1 cellular context compared by ENCODE assay signal in the genomic region with DNA sequence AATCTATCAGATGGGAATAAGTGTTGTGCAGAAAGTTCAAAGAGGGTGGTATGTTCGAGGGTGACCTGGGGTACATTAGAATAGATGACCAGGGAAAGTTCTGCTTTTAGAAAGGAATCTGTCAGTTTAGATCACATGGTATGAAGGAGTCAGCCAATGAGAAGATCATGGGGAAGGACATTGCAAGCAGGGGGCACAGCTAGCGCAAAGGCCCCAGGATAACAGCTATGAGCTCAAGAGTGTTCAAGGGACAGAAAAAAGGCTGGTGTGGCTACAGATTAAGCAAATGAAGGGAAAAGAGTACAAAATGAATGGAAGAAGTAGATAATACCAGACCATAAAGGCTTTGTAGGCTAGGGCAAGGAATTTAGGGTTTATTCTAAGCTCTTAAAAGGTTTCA.
TF ChIP-seq lines count a peak whose summit lies in the region.

No MANE protein-coding gene starts in this region.

TF ChIP-seq in WTC11, 78 proteins besides CTCF, POLR2A, EP300 and RAD21:
- TF ChIP-seq, protein P1, sequence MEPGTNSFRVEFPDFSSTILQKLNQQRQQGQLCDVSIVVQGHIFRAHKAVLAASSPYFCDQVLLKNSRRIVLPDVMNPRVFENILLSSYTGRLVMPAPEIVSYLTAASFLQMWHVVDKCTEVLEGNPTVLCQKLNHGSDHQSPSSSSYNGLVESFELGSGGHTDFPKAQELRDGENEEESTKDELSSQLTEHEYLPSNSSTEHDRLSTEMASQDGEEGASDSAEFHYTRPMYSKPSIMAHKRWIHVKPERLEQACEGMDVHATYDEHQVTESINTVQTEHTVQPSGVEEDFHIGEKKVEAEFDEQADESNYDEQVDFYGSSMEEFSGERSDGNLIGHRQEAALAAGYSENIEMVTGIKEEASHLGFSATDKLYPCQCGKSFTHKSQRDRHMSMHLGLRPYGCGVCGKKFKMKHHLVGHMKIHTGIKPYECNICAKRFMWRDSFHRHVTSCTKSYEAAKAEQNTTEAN (CRISPR knock-in tag; IDR thresholded peaks at IDR 0.05): no peak
- TF ChIP-seq PRRX2 (CRISPR knock-in tag; IDR thresholded peaks at IDR 0.05) (no peak), CREB1 (CRISPR knock-in tag; IDR thresholded peaks at IDR 0.05) (no peak), FOXP1 (CRISPR knock-in tag; IDR thresholded peaks at IDR 0.05; ENCODE audit: borderline replicate concordance) (no peak), ZBTB21 (CRISPR knock-in tag; IDR thresholded peaks at IDR 0.05; ENCODE audit: borderline replicate concordance) (no peak), EMX1 (CRISPR knock-in tag; IDR thresholded peaks at IDR 0.05) (no peak), ZNF671 (CRISPR knock-in tag; IDR thresholded peaks at IDR 0.05) (no peak)
- TF ChIP-seq, protein P2, sequence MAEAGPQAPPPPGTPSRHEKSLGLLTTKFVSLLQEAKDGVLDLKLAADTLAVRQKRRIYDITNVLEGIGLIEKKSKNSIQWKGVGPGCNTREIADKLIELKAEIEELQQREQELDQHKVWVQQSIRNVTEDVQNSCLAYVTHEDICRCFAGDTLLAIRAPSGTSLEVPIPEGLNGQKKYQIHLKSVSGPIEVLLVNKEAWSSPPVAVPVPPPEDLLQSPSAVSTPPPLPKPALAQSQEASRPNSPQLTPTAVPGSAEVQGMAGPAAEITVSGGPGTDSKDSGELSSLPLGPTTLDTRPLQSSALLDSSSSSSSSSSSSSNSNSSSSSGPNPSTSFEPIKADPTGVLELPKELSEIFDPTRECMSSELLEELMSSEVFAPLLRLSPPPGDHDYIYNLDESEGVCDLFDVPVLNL (CRISPR knock-in tag; IDR thresholded peaks at IDR 0.05; ENCODE audit: borderline replicate concordance, low read depth): no peak
- TF ChIP-seq, protein P3, sequence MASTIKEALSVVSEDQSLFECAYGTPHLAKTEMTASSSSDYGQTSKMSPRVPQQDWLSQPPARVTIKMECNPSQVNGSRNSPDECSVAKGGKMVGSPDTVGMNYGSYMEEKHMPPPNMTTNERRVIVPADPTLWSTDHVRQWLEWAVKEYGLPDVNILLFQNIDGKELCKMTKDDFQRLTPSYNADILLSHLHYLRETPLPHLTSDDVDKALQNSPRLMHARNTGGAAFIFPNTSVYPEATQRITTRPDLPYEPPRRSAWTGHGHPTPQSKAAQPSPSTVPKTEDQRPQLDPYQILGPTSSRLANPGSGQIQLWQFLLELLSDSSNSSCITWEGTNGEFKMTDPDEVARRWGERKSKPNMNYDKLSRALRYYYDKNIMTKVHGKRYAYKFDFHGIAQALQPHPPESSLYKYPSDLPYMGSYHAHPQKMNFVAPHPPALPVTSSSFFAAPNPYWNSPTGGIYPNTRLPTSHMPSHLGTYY (CRISPR knock-in tag; IDR thresholded peaks at IDR 0.05): no peak
- TF ChIP-seq, protein P4, sequence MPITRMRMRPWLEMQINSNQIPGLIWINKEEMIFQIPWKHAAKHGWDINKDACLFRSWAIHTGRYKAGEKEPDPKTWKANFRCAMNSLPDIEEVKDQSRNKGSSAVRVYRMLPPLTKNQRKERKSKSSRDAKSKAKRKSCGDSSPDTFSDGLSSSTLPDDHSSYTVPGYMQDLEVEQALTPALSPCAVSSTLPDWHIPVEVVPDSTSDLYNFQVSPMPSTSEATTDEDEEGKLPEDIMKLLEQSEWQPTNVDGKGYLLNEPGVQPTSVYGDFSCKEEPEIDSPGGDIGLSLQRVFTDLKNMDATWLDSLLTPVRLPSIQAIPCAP (CRISPR knock-in tag; IDR thresholded peaks at IDR 0.05): no peak
- TF ChIP-seq, protein P5, sequence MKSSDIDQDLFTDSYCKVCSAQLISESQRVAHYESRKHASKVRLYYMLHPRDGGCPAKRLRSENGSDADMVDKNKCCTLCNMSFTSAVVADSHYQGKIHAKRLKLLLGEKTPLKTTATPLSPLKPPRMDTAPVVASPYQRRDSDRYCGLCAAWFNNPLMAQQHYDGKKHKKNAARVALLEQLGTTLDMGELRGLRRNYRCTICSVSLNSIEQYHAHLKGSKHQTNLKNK (CRISPR knock-in tag; IDR thresholded peaks at IDR 0.05): no peak
